ENCODE assay signal across 28 cellular contexts in the genomic region with DNA sequence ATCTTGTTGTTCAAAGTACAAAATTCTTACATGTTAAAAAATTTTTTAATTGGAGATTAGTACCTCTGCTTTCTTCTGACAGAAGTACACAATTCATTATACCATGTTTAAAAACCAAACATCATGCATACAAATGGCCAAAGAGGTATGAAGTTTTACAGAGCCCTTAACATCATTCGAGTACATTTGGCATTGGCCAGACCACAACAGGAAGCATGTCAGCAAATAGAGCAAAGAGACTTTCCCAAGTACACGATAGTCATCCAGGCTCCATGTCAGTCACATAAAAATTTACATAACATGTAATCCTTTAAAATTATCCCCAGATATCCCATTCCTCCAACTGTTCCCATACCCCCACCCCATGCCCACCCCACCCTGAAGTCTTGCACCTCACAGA.
"Had no signal": no experiment of that assay in that cellular context is flagged by ENCODE, and none has a peak within 500 bp of the region (broad histone marks: within the 10 kb centered on the region; RNA-seq: fewer than 3 reads in every experiment).

No MANE protein-coding gene starts in this region.

- H3K27me3 ChIP-seq: adrenal gland, ascending aorta, foreskin keratinocyte, heart left ventricle, left lung, right atrium auricular region, tibial nerve had no signal

- ATAC-seq: activated CD8-positive, alpha-beta T cell treated with anti-CD3 and anti-CD28 coated beads for 36 hours; esophagus mucosa; foreskin keratinocyte; left lung; lower lobe of right lung; naive thymus-derived CD8-positive, alpha-beta T cell; stimulated activated naive B cell treated with anti-CD40 and anti-IgM and Interleukin-4, amounts not matched to agents 10 μg/mL and 1 μg/mL and 100 μg/mL, for 72 hours; T-helper 17 cell had no signal

- H3K9me3 Mint-ChIP-seq: activated CD8-positive, alpha-beta T cell treated with anti-CD3 and anti-CD28 coated beads for 36 hours; naive thymus-derived CD8-positive, alpha-beta T cell; neural crest cell; stimulated activated naive B cell treated with anti-CD40 and anti-IgM and Interleukin-4, amounts not matched to agents 10 μg/mL and 1 μg/mL and 100 μg/mL, for 72 hours had no signal

- H3K27ac ChIP-seq: adrenal gland, ascending aorta, foreskin keratinocyte, heart left ventricle, left lung, lower lobe of right lung, parathyroid adenoma, right atrium auricular region, tibial nerve had no signal

- H3K27ac Mint-ChIP-seq: activated CD8-positive, alpha-beta T cell treated with anti-CD3 and anti-CD28 coated beads for 36 hours; activated naive CD8-positive, alpha-beta T cell; stimulated activated naive B cell treated with anti-CD40 and anti-IgM and Interleukin-4, amounts not matched to agents 10 μg/mL and 1 μg/mL and 100 μg/mL, for 72 hours; T-helper 17 cell had no signal

- H3K4me3 Mint-ChIP-seq: activated CD8-positive, alpha-beta T cell treated with anti-CD3 and anti-CD28 coated beads for 36 hours; activated naive CD8-positive, alpha-beta T cell; naive thymus-derived CD8-positive, alpha-beta T cell; neural crest cell; stimulated activated naive B cell treated with anti-CD40 and anti-IgM and Interleukin-4, amounts not matched to agents 10 μg/mL and 1 μg/mL and 100 μg/mL, for 72 hours; T-helper 17 cell had no signal

- H2AFZ ChIP-seq: parathyroid adenoma had no signal

- H3K9ac ChIP-seq: parathyroid adenoma had no signal

- H3K4me1 ChIP-seq: ascending aorta, foreskin keratinocyte, left lung, lower lobe of right lung, parathyroid adenoma, right atrium auricular region had no signal

- DNase-seq: activated CD4-positive, alpha-beta T cell treated with anti-CD3 and anti-CD28 coated beads, Interleukin-2, amount 50 U/mL, for 1 hour; activated CD4-positive, CD25-positive, alpha-beta regulatory T cell treated with anti-CD3 and anti-CD28 coated beads, Interleukin-2, amount 50 U/mL, for 72 hours; activated CD8-positive, alpha-beta T cell treated with anti-CD3 and anti-CD28 coated beads for 36 hours; activated effector memory CD4-positive, alpha-beta T cell treated with Interleukin-2 at 50 U/mL for 16 hours; activated naive CD4-positive, alpha-beta T cell treated with Interleukin-2 at 50 U/mL for 16 hours; activated T-cell treated with anti-CD3 and anti-CD28 coated beads, Interleukin-2, amount 50 U/mL, for 48 hours; adrenal gland; caudate nucleus; foreskin keratinocyte; heart left ventricle; hypothalamus; kidney glomerular epithelial cell; left lung; lower lobe of right lung; mesenchymal stem cell; naive thymus-derived CD8-positive, alpha-beta T cell; occipital lobe; stimulated activated CD4-positive, alpha-beta T cell treated with anti-CD3 and anti-CD28 coated beads, Interleukin-15, amount 100 ng/mL, for 24 hours; stimulated activated CD4-positive, alpha-beta T cell treated with anti-CD3 and anti-CD28 coated beads, Interleukin-2, amount 100 ng/mL, for 24 hours; stimulated activated naive B cell treated with anti-CD40 and anti-IgM and Interleukin-4, amounts not matched to agents 10 μg/mL and 1 μg/mL and 100 μg/mL, for 72 hours; T-helper 17 cell had no signal

- H3K27me3 Mint-ChIP-seq: activated CD8-positive, alpha-beta T cell treated with anti-CD3 and anti-CD28 coated beads for 36 hours; activated naive CD8-positive, alpha-beta T cell; naive thymus-derived CD8-positive, alpha-beta T cell; stimulated activated naive B cell treated with anti-CD40 and anti-IgM and Interleukin-4, amounts not matched to agents 10 μg/mL and 1 μg/mL and 100 μg/mL, for 72 hours; T-helper 17 cell had no signal

- H3K79me2 ChIP-seq: parathyroid adenoma had no signal

- H3K9me3 ChIP-seq: adrenal gland, ascending aorta, heart left ventricle, left lung, lower lobe of right lung, right atrium auricular region, tibial nerve had no signal

- H3K4me3 ChIP-seq: adrenal gland, ascending aorta, heart left ventricle, left lung, lower lobe of right lung, right atrium auricular region, tibial nerve had no signal
